ENCODE assay signal across 9 cellular contexts in genomic region chrX:39652336-39652735, GRCh38.
DNase-seq lines count a peak whose midpoint lies in the region; ATAC-seq and TF ChIP-seq lines count a peak whose summit lies in the region.
"Had no signal": no experiment of that assay in that cellular context is flagged by ENCODE, and none has a peak within 500 bp of the region (broad histone marks: within the 10 kb centered on the region; RNA-seq: fewer than 3 reads in every experiment).

No MANE protein-coding gene starts in this region.

- no peak overlapping the region for H3K27ac Mint-ChIP-seq in endothelial cell (ENCODE audit: unreplicated experiment)

- no peaks in the 10 kb centered on the region for H3K9me2 ChIP-seq in OCI-LY1 (ENCODE audit: low read depth, low read length)

- WGBS in aorta, 2 donors, result 59 to 75% methylated on average over 5 of the region's 5 CpGs

- no peaks in the 10 kb centered on the region for H3K36me3 Mint-ChIP-seq in endothelial cell (ENCODE audit: low read depth, unreplicated experiment)
- H3K36me3 Mint-ChIP-seq: naive thymus-derived CD4-positive, alpha-beta T cell had no signal

- TF ChIP-seq CTCF in OCI-LY1 (IDR thresholded peaks at IDR 0.05; ENCODE audit: low read length) (peak; percentile 58; the same call in 1 of the 2 replicates), endothelial cell (IDR thresholded peaks at IDR 0.05; ENCODE audit: unreplicated experiment) (no peak)

- H3K9ac ChIP-seq in OCI-LY1 (ENCODE audit: low read length), result no peak overlapping the region

- H3K4me3 Mint-ChIP-seq in endothelial cell (ENCODE audit: unreplicated experiment), result no peak overlapping the region
- H3K4me3 Mint-ChIP-seq: naive thymus-derived CD4-positive, alpha-beta T cell had no signal

- H3K4me2 ChIP-seq in OCI-LY1 (ENCODE audit: low read length), result no peak overlapping the region

- peaks cover 4% of the 10 kb centered on the region for H3K4me1 ChIP-seq in OCI-LY1 (ENCODE audit: insufficient read depth, low read length, severe bottlenecking)
- H3K4me1 ChIP-seq in aorta (ENCODE audit: control insufficient read depth in 1 of 2, insufficient read depth in 2 of 2, low read length in 2 of 2), result no peaks in the 10 kb centered on the region

- no peak overlapping the region for H3K4me3 ChIP-seq in OCI-LY1 (ENCODE audit: low read depth, low read length, poor library complexity, severe bottlenecking)
- no peak overlapping the region for H3K4me3 ChIP-seq in aorta (ENCODE audit: low read length in 2 of 2)

- no peaks in the 10 kb centered on the region for H3K36me3 ChIP-seq in OCI-LY1 (ENCODE audit: insufficient read depth, low read length)
- H3K36me3 ChIP-seq in aorta (ENCODE audit: control insufficient read depth in 1 of 2, insufficient read depth in 2 of 2, low read length in 1 of 2), result no peaks in the 10 kb centered on the region

- peak; percentile 30 for DNase-seq in activated naive CD4-positive, alpha-beta T cell treated with Interleukin-2 at 50 U/mL for 16 hours
- DNase-seq in activated naive CD4-positive, alpha-beta T cell (lab: John Stamatoyannopoulos, UW), result no peak
- DNase-seq in endothelial cell (ENCODE audit: low spot score) (peak; percentile 10), mesenteric fat pad (ENCODE audit: low spot score) (no peak), middle frontal gyrus (ENCODE audit: extremely low spot score, low spot score) (no peak), aorta (no peak)
- DNase-seq in stimulated activated CD4-positive, alpha-beta T cell treated with anti-CD3 and anti-CD28 coated beads, Interleukin-15, amount 100 ng/mL, for 24 hours, result peak; percentile 39

- H3K79me2 ChIP-seq in OCI-LY1 (ENCODE audit: insufficient read depth, low read length), result no peaks in the 10 kb centered on the region

- intact Hi-C loops in aorta (cut with DNase I), result no loop called here

- H3K9me3 Mint-ChIP-seq in endothelial cell (ENCODE audit: unreplicated experiment), result no peaks in the 10 kb centered on the region

- H3K27me3 ChIP-seq in OCI-LY1 (ENCODE audit: insufficient read depth, low read length), result no peaks in the 10 kb centered on the region
- H3K27me3 ChIP-seq in aorta (ENCODE audit: control insufficient read depth in 1 of 2, insufficient read depth in 2 of 2, low read length in 1 of 2), result no peaks in the 10 kb centered on the region

- no peaks in the 10 kb centered on the region for H3F3A ChIP-seq in OCI-LY1 (ENCODE audit: insufficient read depth, low read length)

- H3K4me1 Mint-ChIP-seq in endothelial cell (ENCODE audit: unreplicated experiment), result peaks cover 6% of the 10 kb centered on the region

- peaks cover 7% of the 10 kb centered on the region for H3K27me3 Mint-ChIP-seq in endothelial cell (ENCODE audit: unreplicated experiment)

- H2AFZ ChIP-seq in OCI-LY1 (ENCODE audit: low read length), result no peak overlapping the region

- no peak for ATAC-seq in aorta (ENCODE audit: low FRiP score)
- ATAC-seq: naive thymus-derived CD4-positive, alpha-beta T cell had no signal

- H3K27ac ChIP-seq in OCI-LY1 (ENCODE audit: low read depth, low read length, poor library complexity, severe bottlenecking) (no peak overlapping the region), aorta (ENCODE audit: low read depth in 1 of 2, low read length in 2 of 2) (no peak overlapping the region)

- H3K9me3 ChIP-seq in OCI-LY1 (ENCODE audit: low read length), result no peaks in the 10 kb centered on the region
- no peaks in the 10 kb centered on the region for H3K9me3 ChIP-seq in aorta (ENCODE audit: control insufficient read depth, low read length)

- no peaks in the 10 kb centered on the region for H4K20me1 ChIP-seq in OCI-LY1 (ENCODE audit: insufficient read depth, low read length)

Comparison
In these comparisons a context has a peak if more than half of its experiments do, and no peak if none do; other contexts are left out.
1. DNase-seq: peak in activated naive CD4-positive, alpha-beta T cell treated with Interleukin-2 at 50 U/mL for 16 hours (single experiment), endothelial cell (single experiment) and stimulated activated CD4-positive, alpha-beta T cell treated with anti-CD3 and anti-CD28 coated beads, Interleukin-15, amount 100 ng/mL, for 24 hours (single experiment); none in activated naive CD4-positive, alpha-beta T cell (0 of 4), mesenteric fat pad (single experiment), middle frontal gyrus (single experiment) and aorta (0 of 2).